9 cellular contexts compared by ENCODE assay signal in genomic region chr19:32458500-32459123, GRCh38. TPM values are rescaled to one million over a fixed set of nuclear protein-coding genes. Genes with fewer than 3 reads are reported as not detected.
DNase-seq lines count a peak whose midpoint lies in the region; ATAC-seq lines count a peak whose summit lies in the region.
"Had no signal": no experiment of that assay in that cellular context is flagged by ENCODE, and none has a peak within 500 bp of the region (broad histone marks: within the 10 kb centered on the region; RNA-seq: fewer than 3 reads in every experiment).

No MANE protein-coding gene starts in this region.

- H3K36me3 Mint-ChIP-seq in CD4-positive, alpha-beta memory T cell, result peaks cover 0 to 19% of the 10 kb centered on the region in 2 donors
- H3K36me3 Mint-ChIP-seq in T-cell (peaks cover 13% of the 10 kb centered on the region), immature natural killer cell (peaks cover 12 to 28% (median 26%) of the 10 kb centered on the region in 3 donors)

- ATAC-seq in GM19025 (IDR thresholded peaks at IDR 0.05; ENCODE audit: low read depth, unreplicated experiment) (peak; percentile 80), HG02798 (IDR thresholded peaks at IDR 0.05; ENCODE audit: poor library complexity, unreplicated experiment) (peak; percentile 90), T-cell (replicated peaks in 1 of 4) (no peak), HG03039 (IDR thresholded peaks at IDR 0.05; ENCODE audit: unreplicated experiment) (no peak)

- peak in 1 of 5 donors; percentile 8 for DNase-seq in CD4-positive, alpha-beta memory T cell
- DNase-seq in T-cell, result no peak
- no peak for DNase-seq in ecto neural progenitor cell (ENCODE audit: low spot score)
- DNase-seq in immature natural killer cell, result no peak
- DNase-seq in SW480 (ENCODE audit: low spot score), result no peak
- DNase-seq: NCI-H524 had no signal

- H3K27ac Mint-ChIP-seq in CD4-positive, alpha-beta memory T cell, result peak overlapping the region in 6 of 7 donors; percentile 6 to 69 (median 40)
- H3K27ac Mint-ChIP-seq in T-cell (peak overlapping the region; percentile 21 to 64), immature natural killer cell (no peak overlapping the region)

- peak overlapping the region; percentile 10 to 72 (median 52) for H3K4me3 Mint-ChIP-seq in CD4-positive, alpha-beta memory T cell
- H3K4me3 Mint-ChIP-seq in T-cell (no peak overlapping the region), immature natural killer cell (no peak overlapping the region)

- H3K27me3 Mint-ChIP-seq in CD4-positive, alpha-beta memory T cell, result no peaks in the 10 kb centered on the region
- no peaks in the 10 kb centered on the region for H3K27me3 Mint-ChIP-seq in T-cell
- H3K27me3 Mint-ChIP-seq in immature natural killer cell (ENCODE audit: low read depth in 3 of 3), result peaks cover 0 to 2% (median 0%) of the 10 kb centered on the region in 3 donors

- POLR2A ChIA-PET in CD4-positive, alpha-beta memory T cell (lab: Charles Lee; ENCODE audit: partially characterized antibody), result no interaction called here
- POLR2A ChIA-PET in T-cell (lab: Charles Lee), result no interaction called here

- H3K4me3 ChIP-seq in CD4-positive, alpha-beta memory T cell (ENCODE audit: low read length in 2 of 2), result peak overlapping the region in 1 of 2 donors; percentile 12

- no peak overlapping the region for H3K27ac ChIP-seq in CD4-positive, alpha-beta memory T cell (ENCODE audit: low read depth, low read length)

- H3K27me3 ChIP-seq in CD4-positive, alpha-beta memory T cell (ENCODE audit: insufficient read depth, low read length), result no peaks in the 10 kb centered on the region

- intact Hi-C loops in CD4-positive, alpha-beta memory T cell (cut with micrococcal nuclease), result no loop called here

- H3K4me1 Mint-ChIP-seq in CD4-positive, alpha-beta memory T cell, result peaks cover 15 to 21% (median 19%) of the 10 kb centered on the region in 4 donors
- H3K4me1 Mint-ChIP-seq in T-cell (peaks cover 8 to 13% (median 11%) of the 10 kb centered on the region in 3 donors), immature natural killer cell (no peaks in the 10 kb centered on the region)

- H3K4me1 ChIP-seq in CD4-positive, alpha-beta memory T cell (ENCODE audit: insufficient read depth, low read length), result peaks cover 13% of the 10 kb centered on the region

- H3K36me3 ChIP-seq in CD4-positive, alpha-beta memory T cell (ENCODE audit: insufficient read depth, low read length), result no peaks in the 10 kb centered on the region

- no peaks in the 10 kb centered on the region for H3K9me3 ChIP-seq in CD4-positive, alpha-beta memory T cell (ENCODE audit: control insufficient read depth in 1 of 2, low read length in 2 of 2)

- CTCF ChIA-PET in CD4-positive, alpha-beta memory T cell (lab: Charles Lee; ENCODE audit: partially characterized antibody), result no interaction called here
- CTCF ChIA-PET in T-cell (lab: Charles Lee), result interaction anchor here in 1 of 2 donors (0.7 kb wide), 1 partner anchor 33 kb away, joined by 5 read pairs; no protein-coding TSS in a partner anchor

- no peaks in the 10 kb centered on the region for H3K9me3 Mint-ChIP-seq in CD4-positive, alpha-beta memory T cell
- H3K9me3 Mint-ChIP-seq in T-cell, result no peaks in the 10 kb centered on the region
- H3K9me3 Mint-ChIP-seq in immature natural killer cell, result no peaks in the 10 kb centered on the region

RNA-seq across cellular contexts. Expression of gene DPY19L3, which starts 53.0 kb away (rescaled TPM):
- total RNA-seq in CD4-positive, alpha-beta memory T cell, result 10 to 100 TPM; 16.9 to 17.9 TPM
- 1 to 10 TPM in 1 of 2 donors, under 1 TPM in 1; 0.64 to 2.8 TPM for polyA plus RNA-seq in CD4-positive, alpha-beta memory T cell
- 10 to 100 TPM; 11.1 to 17.4 (median 15.5) TPM for total RNA-seq in T-cell
- 10 to 100 TPM in 1 of 3 donors, 1 to 10 TPM in 2; 1.3 to 11.6 (median 5.6) TPM for polyA plus RNA-seq in immature natural killer cell

Comparison
In these comparisons a context has a peak if more than half of its experiments do, and no peak if none do; other contexts are left out.
1. H3K27ac Mint-ChIP-seq: peak in CD4-positive, alpha-beta memory T cell (6 of 7) and T-cell (2 of 2); none in immature natural killer cell (0 of 6).
2. H3K4me3 Mint-ChIP-seq: peak in CD4-positive, alpha-beta memory T cell (8 of 8); none in T-cell (0 of 3) and immature natural killer cell (0 of 5).
3. ATAC-seq: peak in GM19025 (single experiment) and HG02798 (single experiment); none in T-cell (0 of 4) and HG03039 (single experiment).